18 cellular contexts compared by ENCODE assay signal in the genomic region with DNA sequence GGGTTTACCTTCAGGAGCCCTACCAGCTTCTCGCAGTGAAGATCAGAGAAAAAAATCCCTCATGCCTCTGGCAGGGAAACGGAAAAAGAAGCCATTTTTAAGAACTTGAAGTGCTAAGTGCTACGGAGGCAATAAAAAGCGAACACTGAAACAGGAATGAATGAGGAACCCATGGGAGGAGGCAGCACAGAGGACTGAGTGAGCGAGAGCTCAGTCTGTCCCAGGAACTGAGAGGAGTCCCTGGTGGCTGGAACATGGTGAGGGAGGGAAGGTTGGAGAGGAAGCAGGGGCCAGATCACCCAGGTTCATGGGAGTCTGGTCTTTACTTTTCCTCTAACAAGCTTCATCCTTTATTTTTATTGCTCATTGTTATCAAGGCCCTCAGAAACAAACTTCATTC.
DNase-seq lines count a peak whose midpoint lies in the region; ATAC-seq, FAIRE-seq and TF ChIP-seq lines count a peak whose summit lies in the region.
"Had no signal": no experiment of that assay in that cellular context is flagged by ENCODE, and none has a peak within 500 bp of the region (broad histone marks: within the 10 kb centered on the region; RNA-seq: fewer than 3 reads in every experiment).

No MANE protein-coding gene starts in this region.

- CTCF ChIA-PET in H1 (lab: Charles Lee; ENCODE audit: partially characterized antibody), result interaction anchor here (1.6 to 1.9 kb wide), 2 partner anchors 8 to 18 kb away, joined by 5 to 8 read pairs; no protein-coding TSS in a partner anchor

- H2BK15ac ChIP-seq in H1 (ENCODE audit: low read length), result no peak overlapping the region

- H2BK120ac ChIP-seq in H1 (replicated peaks; ENCODE audit: low read depth, low read length), result no peak overlapping the region

- H3K9ac ChIP-seq in H1 (replicated peaks in 1 of 4; ENCODE audit: extremely low read depth in 1 of 4, low read depth in 3 of 4, low read length in 3 of 4), result no peak overlapping the region
- H3K9ac ChIP-seq: KMS-11 had no signal

- no peak overlapping the region for H4K91ac ChIP-seq in H1 (replicated peaks; ENCODE audit: insufficient read length, low read length)

- H2AFZ ChIP-seq in GM23338, result no peak overlapping the region
- H2AFZ ChIP-seq in H1 (ENCODE audit: low read length), result no peak overlapping the region
- H2AFZ ChIP-seq in osteoblast (ENCODE audit: low read length), result peak overlapping the region; percentile 1

- H2BK5ac ChIP-seq in H1 (ENCODE audit: low read depth, low read length), result no peak overlapping the region

- peak overlapping the region; percentile 38; the same call in 1 of the 2 replicates for H3K27ac Mint-ChIP-seq in GM23338
- H3K27ac Mint-ChIP-seq: B cell; CD4-positive, alpha-beta memory T cell; IgD-negative memory B cell had no signal

- FAIRE-seq in H1 (lab: Jason Lieb, UNC), result no peak
- FAIRE-seq: A204.1, GM19239 had no signal

- TF ChIP-seq CTCF in GM23338 (conservative IDR thresholded peaks at IDR 0.05; ENCODE audit: low read depth in 2 of 2), result no peak
- no peak for TF ChIP-seq CTCF in H1 (IDR thresholded peaks at IDR 0.05; ENCODE audit: control extremely low read depth in 1 of 3, insufficient read depth in 1 of 3, low read depth in 1 of 3, low read length in 3 of 3)
- no peak for TF ChIP-seq CTCF in osteoblast (IDR thresholded peaks at IDR 0.05; ENCODE audit: extremely low read depth, low read depth, low read length)

- no peak for DNase-seq in GM23338 (ENCODE audit: low spot score)
- peak; percentile 48 for DNase-seq in MV-4-11 (lab: John Stamatoyannopoulos, UW)
- no peak for DNase-seq in H1 (ENCODE audit: low read depth in 1 of 2, low spot score in 2 of 2)
- no peak for DNase-seq in osteoblast (ENCODE audit: insufficient read length, low spot score, missing footprints)
- DNase-seq: C1 segment of cervical spinal cord; CD4-positive, alpha-beta memory T cell; DND-41; GDM1; H7 had no signal

- H3K27me3 ChIP-seq in GM23338 (ENCODE audit: insufficient read depth), result no peaks in the 10 kb centered on the region
- H3K27me3 ChIP-seq in H1 (replicated peaks in 1 of 4; ENCODE audit: control insufficient read depth in 3 of 4, extremely low read depth in 1 of 4, insufficient read depth in 3 of 4, low read length in 3 of 4), result no peaks in the 10 kb centered on the region
- H3K27me3 ChIP-seq in osteoblast (ENCODE audit: insufficient read depth, low read length), result no peaks in the 10 kb centered on the region

- H3K79me1 ChIP-seq in H1 (ENCODE audit: low read depth, low read length), result no peaks in the 10 kb centered on the region; the same call in 1 of the 2 replicates

- no peak overlapping the region for H2BK20ac ChIP-seq in H1 (ENCODE audit: low read length)

- WGBS in H1 (ENCODE audit: extremely low coverage in 1 of 2, insufficient coverage in 1 of 2, insufficient read length in 1 of 2, insufficient replicate concordance in 2 of 2, low coverage in 1 of 2, low lambda C conversion rate in 2 of 2, missing lambda C conversion rate in 1 of 2), 2 experiments, result 87% methylated on average over 5 of the region's 5 CpGs; no CpG with 5 or more reads in 1 of the 2 experiments

- POLR2A ChIA-PET in H1 (lab: Charles Lee; ENCODE audit: partially characterized antibody), result no interaction called here

- TF ChIP-seq POLR2A in H1 (IDR thresholded peaks at IDR 0.05; ENCODE audit: control extremely low read depth in 1 of 2, low read depth in 2 of 2, low read length in 2 of 2), result no peak

- H3K4me2 ChIP-seq in GM23338 (no peak overlapping the region), H1 (ENCODE audit: insufficient read depth in 1 of 2, low read depth in 2 of 2, low read length in 2 of 2) (no peak overlapping the region), osteoblast (ENCODE audit: insufficient read depth, low read length) (no peak overlapping the region)
- H3K4me2 ChIP-seq: KMS-11 had no signal

- 0 out of 2 replicates have a peak overlapping the region, but pooled peaks have one; percentile 43 for H2AK5ac ChIP-seq in H1 (ENCODE audit: low read depth, low read length)

- no peak overlapping the region for H3K4ac ChIP-seq in H1 (replicated peaks; ENCODE audit: insufficient read length, low read depth, low read length)

- H4K5ac ChIP-seq in H1 (ENCODE audit: insufficient read length, low read depth, low read length), result no peak overlapping the region

- H3K9me2 ChIP-seq in GM23338 (ENCODE audit: insufficient read depth), result peaks cover 22% of the 10 kb centered on the region; the same call in 1 of the 2 replicates

- ATAC-seq in GM23338 (no peak), GM21367 (IDR thresholded peaks at IDR 0.05; ENCODE audit: unreplicated experiment) (no peak), GM19324 (IDR thresholded peaks at IDR 0.05; ENCODE audit: low FRiP score, unreplicated experiment) (no peak), HG02610 (IDR thresholded peaks at IDR 0.05; ENCODE audit: unreplicated experiment) (no peak)

- no peak overlapping the region for H2BK12ac ChIP-seq in H1 (ENCODE audit: low read depth, low read length)

- H3K4me1 Mint-ChIP-seq in GM23338, result peaks cover 9% of the 10 kb centered on the region; the same call in 2 of the 3 replicates
- H3K4me1 Mint-ChIP-seq: B cell; CD4-positive, alpha-beta memory T cell had no signal

- H3K36me3 Mint-ChIP-seq in GM23338 (ENCODE audit: low read depth), result 0 out of 3 replicates have a peak, but pooled peaks cover 9% of the 10 kb centered on the region
- H3K36me3 Mint-ChIP-seq: CD4-positive, alpha-beta memory T cell; IgD-negative memory B cell had no signal

- H3K36me3 ChIP-seq in GM23338 (ENCODE audit: insufficient read depth), result no peaks in the 10 kb centered on the region
- H3K36me3 ChIP-seq in H1 (ENCODE audit: control insufficient read depth in 2 of 4, insufficient read depth in 4 of 4, low read length in 3 of 4), result no peaks in the 10 kb centered on the region
- no peaks in the 10 kb centered on the region for H3K36me3 ChIP-seq in osteoblast (ENCODE audit: insufficient read depth, low read length)

- peaks cover 0 to 5% of the 10 kb centered on the region in 2 experiments; a peak in 1 of 4 replicates for H3K9me3 ChIP-seq in H1 (ENCODE audit: insufficient read depth in 2 of 2, low read depth in 1 of 2, low read length in 1 of 2)
- H3K9me3 ChIP-seq in osteoblast (ENCODE audit: low read depth, low read length), result no peaks in the 10 kb centered on the region

- no peak overlapping the region for H4K8ac ChIP-seq in H1 (ENCODE audit: extremely low read depth, insufficient read depth, low read length)

- H4K20me1 ChIP-seq in GM23338 (replicated peaks; ENCODE audit: insufficient read depth) (no peaks in the 10 kb centered on the region), H1 (replicated peaks in 1 of 2; ENCODE audit: control insufficient read depth in 1 of 2, insufficient read depth in 2 of 2, low read length in 2 of 2) (no peaks in the 10 kb centered on the region), osteoblast (ENCODE audit: insufficient read depth, low read length) (no peaks in the 10 kb centered on the region)

- H3K27ac ChIP-seq in GM23338 (ENCODE audit: low read depth) (no peak overlapping the region), H1 (ENCODE audit: low read depth, low read length) (no peak overlapping the region), osteoblast (ENCODE audit: low read depth, low read length) (no peak overlapping the region)
- H3K27ac ChIP-seq: HL-60, KMS-11 had no signal

- no peaks in the 10 kb centered on the region for H3F3A ChIP-seq in GM23338 (replicated peaks; ENCODE audit: low read depth)

- TF ChIP-seq EP300 in H1 (IDR thresholded peaks at IDR 0.05; ENCODE audit: borderline replicate concordance in 1 of 2, low read depth in 2 of 2, low read length in 2 of 2), result no peak

- H3K9me3 Mint-ChIP-seq in GM23338, result no peaks in the 10 kb centered on the region
- H3K9me3 Mint-ChIP-seq: CD4-positive, alpha-beta memory T cell had no signal

- no peaks in the 10 kb centered on the region for H3K23me2 ChIP-seq in H1 (ENCODE audit: low read depth, low read length)

- H3K14ac ChIP-seq in H1 (ENCODE audit: insufficient read length), result no peak overlapping the region

- H3K18ac ChIP-seq in H1 (ENCODE audit: extremely low read depth, low read length), result no peak overlapping the region

- no peaks in the 10 kb centered on the region for H3K79me2 ChIP-seq in GM23338 (replicated peaks; ENCODE audit: insufficient read depth)
- H3K79me2 ChIP-seq in H1 (ENCODE audit: control insufficient read depth in 1 of 2, insufficient read depth in 2 of 2, low read length in 2 of 2), result no peaks in the 10 kb centered on the region
- H3K79me2 ChIP-seq in osteoblast (ENCODE audit: insufficient read depth, low read length), result no peaks in the 10 kb centered on the region

- no peak for TF ChIP-seq RAD21 in H1 (IDR thresholded peaks at IDR 0.05 in 1 of 2, conservative IDR thresholded peaks at IDR 0.05 in 1 of 2; ENCODE audit: low read depth in 2 of 2, low read length in 2 of 2)

- H3K56ac ChIP-seq in H1 (replicated peaks; ENCODE audit: insufficient read length, low read depth, low read length), result no peak overlapping the region

- no peak overlapping the region for H3K23ac ChIP-seq in H1 (ENCODE audit: insufficient read length)

- H3K4me3 Mint-ChIP-seq in GM23338, result no peak overlapping the region
- H3K4me3 Mint-ChIP-seq: B cell; CD4-positive, alpha-beta memory T cell; IgD-negative memory B cell had no signal

- H3K4me1 ChIP-seq in GM23338 (ENCODE audit: insufficient read depth) (no peaks in the 10 kb centered on the region), H1 (replicated peaks in 1 of 4; ENCODE audit: control insufficient read depth in 3 of 4, insufficient read depth in 4 of 4, low read length in 3 of 4) (peaks cover 0 to 3% (median 0%) of the 10 kb centered on the region in 4 experiments; a peak in 2 of 7 replicates), osteoblast (ENCODE audit: insufficient read depth, low read length) (peaks cover 41% of the 10 kb centered on the region)

- H3K4me3 ChIP-seq in GM23338 (no peak overlapping the region), H1 (ENCODE audit: extremely low read depth in 1 of 4, insufficient read depth in 2 of 4, low read depth in 3 of 4, low read length in 4 of 4) (no peak overlapping the region), osteoblast (ENCODE audit: insufficient read depth, low read length) (no peak overlapping the region)

- H3K27me3 Mint-ChIP-seq in GM23338 (ENCODE audit: insufficient read depth, low read depth, poor library complexity), result peaks cover 3% of the 10 kb centered on the region
- H3K27me3 Mint-ChIP-seq: IgD-negative memory B cell had no signal

TF ChIP-seq in GM23338, 12 proteins besides CTCF, POLR2A, EP300 and RAD21 (continues in another document):
- no peak for TF ChIP-seq ZNF114 (CRISPR knock-in tag; IDR thresholded peaks at IDR 0.05)

TF ChIP-seq in H1, 55 proteins besides CTCF, POLR2A, EP300 and RAD21 (continues in another document):
- TF ChIP-seq RXRA (IDR thresholded peaks at IDR 0.05; ENCODE audit: insufficient read depth, low read depth, low read length), result no peak
- no peak for TF ChIP-seq SUZ12 (IDR thresholded peaks at IDR 0.05; ENCODE audit: low read length)
- no peak for TF ChIP-seq BCL11A (IDR thresholded peaks at IDR 0.05; ENCODE audit: low read depth in 2 of 2, low read length in 2 of 2)
- TF ChIP-seq MAFK (IDR thresholded peaks at IDR 0.05; ENCODE audit: low read depth, low read length), result no peak
- TF ChIP-seq TEAD4 (IDR thresholded peaks at IDR 0.05; ENCODE audit: low read depth, low read length), result no peak
- no peak for TF ChIP-seq SRF (IDR thresholded peaks at IDR 0.05; ENCODE audit: low read depth, low read length)
- TF ChIP-seq BRCA1 (IDR thresholded peaks at IDR 0.05; ENCODE audit: low read depth, low read length), result no peak
